ENCODE assay signal across 1 cellular context in genomic region chr5:178204205-178205009, GRCh38.
TF ChIP-seq lines count a peak whose summit lies in the region.

Gene HNRNPAB, plus strand, starts transcription at chr5:178204533. Its CDS starts 305 bp downstream, at chr5:178204838.

TF ChIP-seq in HEK293, 187 proteins besides CTCF, POLR2A, EP300 and RAD21 (continued from another document and continues in another):
- TF ChIP-seq PATZ1 (tag by site-specific recombination; IDR thresholded peaks at IDR 0.05) (peak; percentile 47), ZNF175 (tag by site-specific recombination; IDR thresholded peaks at IDR 0.05) (no peak), ZNF366 (tag by site-specific recombination; conservative IDR thresholded peaks at IDR 0.05) (no peak), ZNF394 (tag by site-specific recombination; IDR thresholded peaks at IDR 0.05; ENCODE audit: borderline replicate concordance) (peak; percentile 70; the same call in 1 of the 2 replicates), GLI2 (tag by site-specific recombination; IDR thresholded peaks at IDR 0.05; ENCODE audit: borderline replicate concordance, low read depth) (no peak), ZNF791 (tag by site-specific recombination; IDR thresholded peaks at IDR 0.05) (no peak), PRDM10 (tag by site-specific recombination; IDR thresholded peaks at IDR 0.05) (0 out of 2 replicates have a peak, but pooled peaks have one; percentile 6), YY1 (tag by site-specific recombination; IDR thresholded peaks at IDR 0.05) (peak; percentile 75), ZNF837 (tag by site-specific recombination; IDR thresholded peaks at IDR 0.05) (0 out of 2 replicates have a peak, but pooled peaks have one; percentile 35), ZNF391 (tag by site-specific recombination; IDR thresholded peaks at IDR 0.05; ENCODE audit: borderline replicate concordance, low read depth) (peak; percentile 75; the same call in 1 of the 2 replicates), ZNF776 (tag by site-specific recombination; IDR thresholded peaks at IDR 0.05; ENCODE audit: borderline replicate concordance) (no peak), KLF17 (tag by site-specific recombination; IDR thresholded peaks at IDR 0.05) (peak; percentile 65), ZNF600 (tag by site-specific recombination; IDR thresholded peaks at IDR 0.05) (peak; percentile 95), ZNF362 (tag by site-specific recombination; IDR thresholded peaks at IDR 0.05) (no peak), EGR2 (tag by site-specific recombination; IDR thresholded peaks at IDR 0.05; ENCODE audit: low read depth) (no peak), ZNF548 (tag by site-specific recombination; IDR thresholded peaks at IDR 0.05) (no peak), ZNF214 (tag by site-specific recombination; IDR thresholded peaks at IDR 0.05; ENCODE audit: borderline replicate concordance) (no peak), ZNF24 (tag by site-specific recombination; IDR thresholded peaks at IDR 0.05) (peak; percentile 62; the same call in 1 of the 2 replicates), GLIS2 (tag by site-specific recombination; IDR thresholded peaks at IDR 0.05) (0 out of 2 replicates have a peak, but pooled peaks have one; percentile 37), ZSCAN30 (tag by site-specific recombination; IDR thresholded peaks at IDR 0.05) (peak; percentile 36), SALL2 (tag by site-specific recombination; IDR thresholded peaks at IDR 0.05; ENCODE audit: borderline replicate concordance) (no peak), ZEB2 (tag by site-specific recombination; IDR thresholded peaks at IDR 0.05) (peak; percentile 71; the same call in 1 of the 2 replicates), FEZF1 (tag by site-specific recombination; IDR thresholded peaks at IDR 0.05) (peak; percentile 52; the same call in 1 of the 2 replicates), ZFP37 (tag by site-specific recombination; IDR thresholded peaks at IDR 0.05) (0 out of 2 replicates have a peak, but pooled peaks have one; percentile 69), ZNF335 (tag by site-specific recombination; conservative IDR thresholded peaks at IDR 0.05) (peak; percentile 95), PBX3 (CRISPR knock-in tag; IDR thresholded peaks at IDR 0.05) (peak; percentile 100), ZFP69B (tag by site-specific recombination; IDR thresholded peaks at IDR 0.05) (peak; percentile 29; the same call in 1 of the 2 replicates), ZNF677 (tag by site-specific recombination; IDR thresholded peaks at IDR 0.05) (peak; percentile 50; the same call in 1 of the 2 replicates), ZSCAN23 (tag by site-specific recombination; IDR thresholded peaks at IDR 0.05) (no peak), ZNF629 (tag by site-specific recombination; IDR thresholded peaks at IDR 0.05) (peak; percentile 54), ZBTB20 (tag by site-specific recombination; IDR thresholded peaks at IDR 0.05) (peak; percentile 93), ZNF398 (tag by site-specific recombination; IDR thresholded peaks at IDR 0.05) (no peak), SCRT1 (tag by site-specific recombination; IDR thresholded peaks at IDR 0.05; ENCODE audit: borderline replicate concordance) (no peak), ZNF639 (tag by site-specific recombination; IDR thresholded peaks at IDR 0.05) (no peak), BCL11A (tag by site-specific recombination; IDR thresholded peaks at IDR 0.05; ENCODE audit: low read depth) (no peak), GLIS1 (tag by site-specific recombination; IDR thresholded peaks at IDR 0.05) (no peak), SCRT2 (tag by site-specific recombination; IDR thresholded peaks at IDR 0.05) (no peak), SP7 (tag by site-specific recombination; IDR thresholded peaks at IDR 0.05) (peak; percentile 83), ZNF585B (tag by site-specific recombination; IDR thresholded peaks at IDR 0.05) (no peak), ZNF704 (tag by site-specific recombination; IDR thresholded peaks at IDR 0.05) (peak; percentile 89), ZNF155 (tag by site-specific recombination; IDR thresholded peaks at IDR 0.05) (no peak), ZBTB8A (tag by site-specific recombination; IDR thresholded peaks at IDR 0.05) (peak; percentile 93), ZBTB26 (tag by site-specific recombination; optimal IDR thresholded peaks at IDR 0.05) (peak; percentile 99), ZNF777 (tag by site-specific recombination; IDR thresholded peaks at IDR 0.05; ENCODE audit: borderline replicate concordance) (no peak), ZBTB7A (tag by site-specific recombination; IDR thresholded peaks at IDR 0.05; ENCODE audit: low read depth) (0 out of 2 replicates have a peak, but pooled peaks have one; percentile 20), YY2 (tag by site-specific recombination; IDR thresholded peaks at IDR 0.05) (peak; percentile 91), ZNF792 (tag by site-specific recombination; IDR thresholded peaks at IDR 0.05) (no peak), ZNF843 (tag by site-specific recombination; IDR thresholded peaks at IDR 0.05) (peak; percentile 63), ZNF341 (tag by site-specific recombination; IDR thresholded peaks at IDR 0.05; ENCODE audit: low read depth) (0 out of 2 replicates have a peak, but pooled peaks have one; percentile 59), ZNF202 (tag by site-specific recombination; IDR thresholded peaks at IDR 0.05; ENCODE audit: borderline replicate concordance) (no peak), ELK4 (IDR thresholded peaks at IDR 0.05; ENCODE audit: borderline replicate concordance, low read depth, low read length) (no peak), ZNF211 (tag by site-specific recombination; IDR thresholded peaks at IDR 0.05; ENCODE audit: low read depth) (no peak), ZNF292 (tag by site-specific recombination; IDR thresholded peaks at IDR 0.05; ENCODE audit: borderline replicate concordance, low read depth) (no peak)
